14 cellular contexts compared by ENCODE assay signal in the genomic region with DNA sequence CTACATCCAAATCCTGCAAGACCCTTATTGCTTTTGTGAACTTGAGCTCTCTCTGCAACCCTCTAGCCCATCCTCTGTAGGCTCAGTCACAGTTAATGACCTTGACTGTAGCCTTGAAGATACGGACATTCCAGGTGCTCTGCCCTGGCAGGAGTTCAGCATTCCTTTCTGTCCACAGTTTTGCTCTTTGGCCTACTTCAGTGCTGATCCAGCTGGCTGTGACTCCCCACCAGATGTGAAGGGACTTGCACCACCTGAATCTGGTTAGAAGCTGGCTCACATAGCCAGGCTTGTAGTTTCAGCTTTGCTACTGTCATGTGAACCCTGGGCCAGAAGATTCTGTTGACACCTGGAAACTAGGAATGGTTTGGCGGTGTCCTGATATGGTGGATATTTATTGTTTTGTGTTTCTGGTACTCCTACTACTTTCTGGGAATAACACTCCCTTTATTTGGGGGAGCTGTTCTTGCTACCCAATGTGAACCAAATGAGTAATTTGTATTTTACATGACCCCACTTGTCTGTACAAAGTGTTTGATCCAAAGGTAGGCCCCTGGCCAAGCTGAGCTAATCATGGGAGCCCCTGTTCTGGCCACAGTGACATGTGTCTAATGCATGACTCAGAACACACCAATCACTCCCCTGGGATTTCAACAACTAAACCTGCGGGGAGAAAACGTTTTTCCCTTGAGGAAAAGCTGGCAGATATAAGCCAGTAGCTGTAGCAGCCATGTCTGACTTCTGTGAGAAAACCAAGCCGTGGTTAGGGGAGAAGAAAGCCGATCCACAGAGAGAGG.
DNase-seq lines count a peak whose midpoint lies in the region; ATAC-seq and TF ChIP-seq lines count a peak whose summit lies in the region.
"Had no signal": no experiment of that assay in that cellular context is flagged by ENCODE, and none has a peak within 500 bp of the region (broad histone marks: within the 10 kb centered on the region; RNA-seq: fewer than 3 reads in every experiment).

No MANE protein-coding gene starts in this region.

- H3K9me3 ChIP-seq in esophagus (ENCODE audit: control insufficient read depth in 2 of 2, insufficient read depth in 1 of 2, low read depth in 1 of 2, low read length in 1 of 2) = peaks cover 0 to 3% of the 10 kb centered on the region in 2 donors
- H3K9me3 ChIP-seq in neuronal stem cell (replicated peaks in 1 of 2; ENCODE audit: control insufficient read depth in 2 of 2, insufficient read depth in 1 of 2, low read depth in 1 of 2, low read length in 2 of 2) = no peaks in the 10 kb centered on the region
- H3K9me3 ChIP-seq in spleen = no peaks in the 10 kb centered on the region

- no peak overlapping the region for H3K4ac ChIP-seq in neuronal stem cell (ENCODE audit: low read length)

- no peak overlapping the region for H3K27ac Mint-ChIP-seq in activated T-helper 17 cell treated with anti-CD3 and anti-CD28 coated beads, Interleukin-2, amount 50 U/mL, for 72 hours
- H3K27ac Mint-ChIP-seq: activated T-helper 2 cell treated with anti-CD3 and anti-CD28 coated beads, Interferon-gamma antibody, Interleukin-2, Interleukin-4, amounts not matched to agents 10 μg/mL and 5 μg/mL and 100 μg/mL, durations not matched to agents 14 hours and 24 hours and 36 hours; stimulated activated naive CD8-positive, alpha-beta T cell treated with anti-CD3 and anti-CD28 coated beads, Interleukin-15, amount 100 ng/mL, for 72 hours had no signal

- H3K4me3 ChIP-seq in esophagus (ENCODE audit: low read depth in 1 of 2, low read length in 2 of 2) (no peak overlapping the region), neuronal stem cell (ENCODE audit: low read length in 2 of 2) (no peak overlapping the region), spleen (no peak overlapping the region)

- H3K4me1 ChIP-seq in esophagus (ENCODE audit: control insufficient read depth in 2 of 2, insufficient read depth in 2 of 2, low read length in 1 of 2) (peaks cover 0 to 2% of the 10 kb centered on the region in 2 donors), neuronal stem cell (ENCODE audit: control insufficient read depth in 2 of 2, insufficient read depth in 1 of 2, low read depth in 1 of 2, low read length in 2 of 2) (no peaks in the 10 kb centered on the region), spleen (no peaks in the 10 kb centered on the region)

- no peaks in the 10 kb centered on the region for H3K36me3 Mint-ChIP-seq in activated T-helper 17 cell treated with anti-CD3 and anti-CD28 coated beads, Interleukin-2, amount 50 U/mL, for 72 hours (ENCODE audit: low read depth)
- H3K36me3 Mint-ChIP-seq: CD8-positive, alpha-beta memory T cell; naive thymus-derived CD4-positive, alpha-beta T cell had no signal

- no peak overlapping the region for H3K4me3 Mint-ChIP-seq in activated T-helper 17 cell treated with anti-CD3 and anti-CD28 coated beads, Interleukin-2, amount 50 U/mL, for 72 hours
- H3K4me3 Mint-ChIP-seq: CD8-positive, alpha-beta memory T cell; naive thymus-derived CD4-positive, alpha-beta T cell; stimulated activated naive CD8-positive, alpha-beta T cell treated with anti-CD3 and anti-CD28 coated beads, Interleukin-15, amount 100 ng/mL, for 72 hours had no signal

- H4K8ac ChIP-seq in neuronal stem cell (ENCODE audit: low read depth, low read length) = no peak overlapping the region

- no peaks in the 10 kb centered on the region for H3K27me3 ChIP-seq in esophagus (ENCODE audit: control insufficient read depth in 1 of 2, insufficient read depth in 2 of 2, low read length in 2 of 2)
- peaks cover 0 to 6% (median 0%) of the 10 kb centered on the region in 3 experiments for H3K27me3 ChIP-seq in neuronal stem cell (ENCODE audit: control insufficient read depth in 3 of 3, insufficient read depth in 3 of 3, low read depth in 1 of 3, low read length in 3 of 3)
- peaks cover 0 to 23% (median 0%) of the 10 kb centered on the region in 7 donors for H3K27me3 ChIP-seq in spleen (replicated peaks in 1 of 7)

- no peak overlapping the region for H3K9ac ChIP-seq in neuronal stem cell (ENCODE audit: low read depth, low read length, poor library complexity)

- peaks cover 29% of the 10 kb centered on the region for H3K27me3 Mint-ChIP-seq in activated T-helper 17 cell treated with anti-CD3 and anti-CD28 coated beads, Interleukin-2, amount 50 U/mL, for 72 hours

- H3K9me3 Mint-ChIP-seq in activated T-helper 17 cell treated with anti-CD3 and anti-CD28 coated beads, Interleukin-2, amount 50 U/mL, for 72 hours = no peaks in the 10 kb centered on the region
- H3K9me3 Mint-ChIP-seq: activated T-helper 2 cell treated with anti-CD3 and anti-CD28 coated beads, Interferon-gamma antibody, Interleukin-2, Interleukin-4, amounts not matched to agents 10 μg/mL and 5 μg/mL and 100 μg/mL, durations not matched to agents 14 hours and 24 hours and 36 hours; CD8-positive, alpha-beta memory T cell; naive thymus-derived CD4-positive, alpha-beta T cell; stimulated activated naive CD8-positive, alpha-beta T cell treated with anti-CD3 and anti-CD28 coated beads, Interleukin-15, amount 100 ng/mL, for 72 hours had no signal

- TF ChIP-seq POLR2A in spleen (IDR thresholded peaks at IDR 0.05) = no peak

- H2BK12ac ChIP-seq in neuronal stem cell (ENCODE audit: low read length) = peak overlapping the region; percentile 68

- H3K36me3 ChIP-seq in esophagus (ENCODE audit: control insufficient read depth in 2 of 2, insufficient read depth in 2 of 2, low read length in 1 of 2) (no peaks in the 10 kb centered on the region), neuronal stem cell (replicated peaks in 1 of 2; ENCODE audit: control insufficient read depth in 2 of 2, insufficient read depth in 2 of 2, low read length in 2 of 2) (no peaks in the 10 kb centered on the region), spleen (no peaks in the 10 kb centered on the region)

- H3K79me1 ChIP-seq in neuronal stem cell (ENCODE audit: low read depth, low read length) = no peaks in the 10 kb centered on the region

- no peaks in the 10 kb centered on the region for H3K4me1 Mint-ChIP-seq in activated T-helper 17 cell treated with anti-CD3 and anti-CD28 coated beads, Interleukin-2, amount 50 U/mL, for 72 hours
- H3K4me1 Mint-ChIP-seq: CD8-positive, alpha-beta memory T cell; stimulated activated naive CD8-positive, alpha-beta T cell treated with anti-CD3 and anti-CD28 coated beads, Interleukin-15, amount 100 ng/mL, for 72 hours had no signal

- no peak overlapping the region for H3K18ac ChIP-seq in neuronal stem cell (ENCODE audit: low read length)

- intact Hi-C loops in spleen (cut with DNase I; ENCODE audit: low total_unique reads) = no loop called here

- no peak overlapping the region for H3K14ac ChIP-seq in neuronal stem cell (ENCODE audit: low read length)

- no peak overlapping the region for H2BK5ac ChIP-seq in neuronal stem cell (ENCODE audit: low read length)

- H3K23ac ChIP-seq in neuronal stem cell (ENCODE audit: low read depth, low read length, poor library complexity) = no peak overlapping the region

- ATAC-seq in activated T-helper 17 cell treated with anti-CD3 and anti-CD28 coated beads, Interleukin-2, amount 50 U/mL, for 72 hours (replicated peaks) = no peak
- no peak for ATAC-seq in HG02759 (IDR thresholded peaks at IDR 0.05; ENCODE audit: unreplicated experiment)
- ATAC-seq: naive thymus-derived CD4-positive, alpha-beta T cell; stimulated activated naive CD8-positive, alpha-beta T cell treated with anti-CD3 and anti-CD28 coated beads, Interleukin-15, amount 100 ng/mL, for 72 hours had no signal

- no peak overlapping the region for H2AK5ac ChIP-seq in neuronal stem cell (ENCODE audit: low read depth, low read length)

- H2AFZ ChIP-seq in neuronal stem cell (ENCODE audit: low read length) = no peak overlapping the region

- no peak overlapping the region for H2BK15ac ChIP-seq in neuronal stem cell (ENCODE audit: low read length)

- TF ChIP-seq CTCF in spleen (IDR thresholded peaks at IDR 0.05 in 8 of 11, conservative IDR thresholded peaks at IDR 0.05 in 3 of 11) = no peak

- no peak overlapping the region for H2BK120ac ChIP-seq in neuronal stem cell (ENCODE audit: low read depth, low read length)

- no peak overlapping the region for H3K4me2 ChIP-seq in neuronal stem cell (ENCODE audit: insufficient read depth, low read length, poor library complexity, severe bottlenecking)

- 41 to 55% methylated on average over 6 of the region's 6 CpGs for WGBS in esophagus, 2 donors
- no CpG with 5 or more reads among the region's 6 CpGs for WGBS in neuronal stem cell (ENCODE audit: extremely low coverage in 2 of 2, insufficient read length in 2 of 2, insufficient replicate concordance in 1 of 2), 2 donors
- 73 to 86% (median 79%) methylated on average over 6 of the region's 6 CpGs for WGBS in spleen, 5 donors

- DNase-seq in Daoy (ENCODE audit: low read depth) (peak; percentile 77), NCI-H2171 (lab: John Stamatoyannopoulos, UW) (peak; percentile 71), neuronal stem cell (ENCODE audit: low spot score) (no peak), spleen (no peak)
- no peak for DNase-seq in activated effector memory CD4-positive, alpha-beta T cell treated with Interleukin-2 at 50 U/mL for 16 hours
- DNase-seq: CD8-positive, alpha-beta memory T cell; naive thymus-derived CD4-positive, alpha-beta T cell; NCI-H187 treated with DMSO at 0.1 percent for 48 hours; stimulated activated naive CD8-positive, alpha-beta T cell treated with anti-CD3 and anti-CD28 coated beads, Interleukin-15, amount 100 ng/mL, for 72 hours had no signal

- peak overlapping the region; percentile 15 to 26 for H3K27ac ChIP-seq in esophagus (ENCODE audit: low read depth in 2 of 2, low read length in 1 of 2)
- H3K27ac ChIP-seq in neuronal stem cell (replicated peaks; ENCODE audit: low read length) = no peak overlapping the region
- H3K27ac ChIP-seq in spleen = no peak overlapping the region
- H3K27ac ChIP-seq: VCaP had no signal

- no peak overlapping the region for H4K91ac ChIP-seq in neuronal stem cell (ENCODE audit: low read depth, low read length, poor library complexity)

Comparison
In these comparisons a context has a peak if more than half of its experiments do, and no peak if none do; other contexts are left out.
1. DNase-seq: peak in Daoy (single experiment) and NCI-H2171 (single experiment); none in neuronal stem cell (single experiment), activated effector memory CD4-positive, alpha-beta T cell treated with Interleukin-2 at 50 U/mL for 16 hours (single experiment) and spleen (single experiment).
2. H3K27ac ChIP-seq: peak in esophagus (2 of 2); none in neuronal stem cell (single experiment) and spleen (0 of 8).